Comparison of ENCODE assay signal across 19 cellular contexts in genomic region chr4:7183161-7183560, GRCh38. TPM values are rescaled to one million over a fixed set of nuclear protein-coding genes. Genes with fewer than 3 reads are reported as not detected.
A peak's percentile ranks its signal among the peaks of the same experiment; 100 is the strongest.
DNase-seq lines count a peak whose midpoint lies in the region; ATAC-seq and TF ChIP-seq lines count a peak whose summit lies in the region.
"Had no signal": no experiment of that assay in that cellular context is flagged by ENCODE, and none has a peak within 500 bp of the region (broad histone marks: within the 10 kb centered on the region; RNA-seq: fewer than 3 reads in every experiment).

No MANE protein-coding gene starts in this region.

- peak; percentile 41 for DNase-seq in stimulated activated CD4-positive, alpha-beta T cell treated with anti-CD3 and anti-CD28 coated beads, Interleukin-15, amount 100 ng/mL, for 48 hours (ENCODE audit: low read depth in 2 of 2)
- DNase-seq in stimulated activated CD4-positive, alpha-beta T cell treated with anti-CD3 and anti-CD28 coated beads, Interleukin-12 subunit alpha, Interleukin-12 subunit beta, amount 100 ng/mL, for 4 hours: no peak
- DNase-seq in activated CD8-positive, alpha-beta T cell treated with anti-CD3 and anti-CD28 coated beads, Interleukin-2, amount 10 ng/mL, durations not matched to agents 7 days and 5 days: peak; percentile 44
- DNase-seq in left lung: peak; percentile 1 to 10
- peak; percentile 17 for DNase-seq in ureter (ENCODE audit: low spot score)
- no peak for DNase-seq in NCI-H1930 (lab: John Stamatoyannopoulos, UW)
- no peak for DNase-seq in CD14-positive monocyte (ENCODE audit: low spot score)
- no peak for DNase-seq in COLO829 (ENCODE audit: low spot score)
- DNase-seq: AML-193, Calu3, HCEC 1CT, NCI-H1694 treated with DMSO at 0.1 percent for 48 hours, NCI-H510A treated with DMSO at 0.1 percent for 48 hours, right cardiac atrium, testis had no signal

- H3K4me3 Mint-ChIP-seq in activated CD8-positive, alpha-beta T cell treated with anti-CD3 and anti-CD28 coated beads, Interleukin-2, amount 10 ng/mL, durations not matched to agents 7 days and 5 days: no peak overlapping the region
- no peak overlapping the region for H3K4me3 Mint-ChIP-seq in CD14-positive monocyte
- H3K4me3 Mint-ChIP-seq: IgD-negative memory B cell had no signal

- peaks cover 0 to 18% of the 10 kb centered on the region in 2 donors for H3K9me3 ChIP-seq in left lung
- H3K9me3 ChIP-seq: testis had no signal

- no peak overlapping the region for H3K4me3 ChIP-seq in left lung
- H3K4me3 ChIP-seq: cardiac muscle cell, gastroesophageal sphincter, testis had no signal

- H3K36me3 Mint-ChIP-seq in activated CD8-positive, alpha-beta T cell treated with anti-CD3 and anti-CD28 coated beads, Interleukin-2, amount 10 ng/mL, durations not matched to agents 7 days and 5 days (ENCODE audit: low read depth): peaks cover 9% of the 10 kb centered on the region
- H3K36me3 Mint-ChIP-seq in CD14-positive monocyte: no peaks in the 10 kb centered on the region
- H3K36me3 Mint-ChIP-seq: IgD-negative memory B cell had no signal

- ATAC-seq in activated CD8-positive, alpha-beta T cell treated with anti-CD3 and anti-CD28 coated beads, Interleukin-2, amount 10 ng/mL, durations not matched to agents 7 days and 5 days: peak; percentile 61
- ATAC-seq in left lung: no peak
- ATAC-seq: esophagus mucosa, gastroesophageal sphincter, right cardiac atrium had no signal

- no peak for TF ChIP-seq CTCF in left lung (IDR thresholded peaks at IDR 0.05)
- TF ChIP-seq CTCF in CD14-positive monocyte (IDR thresholded peaks at IDR 0.05): no peak

- H3K27me3 ChIP-seq in left lung: peaks cover 3 to 27% of the 10 kb centered on the region in 2 donors
- H3K27me3 ChIP-seq: testis had no signal

- no peak overlapping the region for H3K27ac ChIP-seq in left lung
- H3K27ac ChIP-seq: cardiac muscle cell, gastroesophageal sphincter, testis had no signal

- H3K4me1 Mint-ChIP-seq in activated CD8-positive, alpha-beta T cell treated with anti-CD3 and anti-CD28 coated beads, Interleukin-2, amount 10 ng/mL, durations not matched to agents 7 days and 5 days (ENCODE audit: low read depth): peaks cover 14% of the 10 kb centered on the region
- no peaks in the 10 kb centered on the region for H3K4me1 Mint-ChIP-seq in CD14-positive monocyte
- H3K4me1 Mint-ChIP-seq: IgD-negative memory B cell had no signal

- CTCF ChIA-PET in activated CD8-positive, alpha-beta T cell treated with anti-CD3 and anti-CD28 coated beads, Interleukin-2, amount 10 ng/mL, durations not matched to agents 7 days and 5 days (lab: Charles Lee): interaction anchor here (0.8 to 1.1 kb wide), 2 partner anchors 81 to 537 kb away, joined by 3 to 4 read pairs; no protein-coding TSS in a partner anchor

- H3K27ac Mint-ChIP-seq in activated CD8-positive, alpha-beta T cell treated with anti-CD3 and anti-CD28 coated beads, Interleukin-2, amount 10 ng/mL, durations not matched to agents 7 days and 5 days: no peak overlapping the region
- peak overlapping the region in 1 of 7 donors; percentile 51 for H3K27ac Mint-ChIP-seq in CD14-positive monocyte
- H3K27ac Mint-ChIP-seq: IgD-negative memory B cell had no signal

- H3K4me1 ChIP-seq in left lung: no peaks in the 10 kb centered on the region
- H3K4me1 ChIP-seq: gastroesophageal sphincter, testis had no signal

- no peaks in the 10 kb centered on the region for H3K36me3 ChIP-seq in left lung
- H3K36me3 ChIP-seq: cardiac muscle cell, gastroesophageal sphincter had no signal

- POLR2A ChIA-PET in activated CD8-positive, alpha-beta T cell treated with anti-CD3 and anti-CD28 coated beads, Interleukin-2, amount 10 ng/mL, durations not matched to agents 7 days and 5 days (lab: Charles Lee): no interaction called here

- H3K9me3 Mint-ChIP-seq in activated CD8-positive, alpha-beta T cell treated with anti-CD3 and anti-CD28 coated beads, Interleukin-2, amount 10 ng/mL, durations not matched to agents 7 days and 5 days (ENCODE audit: insufficient read depth): peaks cover 12% of the 10 kb centered on the region
- peaks cover 6 to 14% (median 10%) of the 10 kb centered on the region in 7 donors for H3K9me3 Mint-ChIP-seq in CD14-positive monocyte

- intact Hi-C loops in left lung (cut with DNase I): no loop called here
- intact Hi-C loops in CD14-positive monocyte (cut with micrococcal nuclease): no loop called here

- H3K27me3 Mint-ChIP-seq in activated CD8-positive, alpha-beta T cell treated with anti-CD3 and anti-CD28 coated beads, Interleukin-2, amount 10 ng/mL, durations not matched to agents 7 days and 5 days (ENCODE audit: low read depth): peaks cover 7% of the 10 kb centered on the region
- H3K27me3 Mint-ChIP-seq in CD14-positive monocyte (ENCODE audit: low read depth in 3 of 3): peaks cover 8 to 14% (median 12%) of the 10 kb centered on the region in 3 donors

RNA-seq across cellular contexts. Expression of gene SORCS2, which starts 9.2 kb away (rescaled TPM):
- total RNA-seq in activated CD8-positive, alpha-beta T cell treated with anti-CD3 and anti-CD28 coated beads, Interleukin-2, amount 10 ng/mL, durations not matched to agents 7 days and 5 days: not detected
- total RNA-seq in left lung (1 to 10 TPM; 6.5 to 9.6 TPM), ureter (2.8 TPM)
- under 1 TPM in 1 of 2 donors, not detected in 1; 0.46 TPM for polyA plus RNA-seq in CD14-positive monocyte
- total RNA-seq: Calu3 had no signal
- polyA plus RNA-seq: IgD-negative memory B cell had no signal

Comparison
In these comparisons a context has a peak if more than half of its experiments do, and no peak if none do; other contexts are left out.
1. DNase-seq: peak in stimulated activated CD4-positive, alpha-beta T cell treated with anti-CD3 and anti-CD28 coated beads, Interleukin-15, amount 100 ng/mL, for 48 hours (2 of 2), activated CD8-positive, alpha-beta T cell treated with anti-CD3 and anti-CD28 coated beads, Interleukin-2, amount 10 ng/mL, durations not matched to agents 7 days and 5 days (single experiment), left lung (2 of 2) and ureter (single experiment); none in stimulated activated CD4-positive, alpha-beta T cell treated with anti-CD3 and anti-CD28 coated beads, Interleukin-12 subunit alpha, Interleukin-12 subunit beta, amount 100 ng/mL, for 4 hours (single experiment), NCI-H1930 (0 of 2), CD14-positive monocyte (single experiment) and COLO829 (single experiment).